Comparison of ENCODE assay signal across 1 cellular context in the genomic region with DNA sequence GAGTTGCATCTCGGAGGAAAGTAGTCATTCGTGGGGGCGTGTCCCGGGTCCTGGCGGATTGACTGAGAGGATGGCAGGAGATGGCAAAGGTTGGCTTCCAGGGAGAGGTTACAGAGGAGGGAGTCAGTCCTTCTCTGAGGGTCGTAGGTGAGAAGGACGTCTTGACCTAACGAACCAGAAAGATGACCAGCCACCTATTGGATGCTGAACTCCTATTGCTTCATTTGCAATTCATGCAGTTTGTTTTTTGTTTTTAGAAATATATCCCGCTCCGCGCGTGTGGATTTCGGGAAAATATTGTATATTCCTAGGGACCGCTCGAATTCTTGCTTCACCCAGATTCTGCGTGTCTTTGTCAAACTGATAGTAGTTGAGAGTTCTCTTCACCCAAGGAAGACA.
TF ChIP-seq lines count a peak whose summit lies in the region.

No MANE protein-coding gene starts in this region.

TF ChIP-seq in IMR-90, 13 proteins besides CTCF, POLR2A, EP300 and RAD21 (continued from another document):
- TF ChIP-seq, protein P1, sequence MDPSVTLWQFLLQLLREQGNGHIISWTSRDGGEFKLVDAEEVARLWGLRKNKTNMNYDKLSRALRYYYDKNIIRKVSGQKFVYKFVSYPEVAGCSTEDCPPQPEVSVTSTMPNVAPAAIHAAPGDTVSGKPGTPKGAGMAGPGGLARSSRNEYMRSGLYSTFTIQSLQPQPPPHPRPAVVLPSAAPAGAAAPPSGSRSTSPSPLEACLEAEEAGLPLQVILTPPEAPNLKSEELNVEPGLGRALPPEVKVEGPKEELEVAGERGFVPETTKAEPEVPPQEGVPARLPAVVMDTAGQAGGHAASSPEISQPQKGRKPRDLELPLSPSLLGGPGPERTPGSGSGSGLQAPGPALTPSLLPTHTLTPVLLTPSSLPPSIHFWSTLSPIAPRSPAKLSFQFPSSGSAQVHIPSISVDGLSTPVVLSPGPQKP (IDR thresholded peaks at IDR 0.05; ENCODE audit: borderline replicate concordance, low read depth, low read length), result no peak
- no peak for TF ChIP-seq MAFK (IDR thresholded peaks at IDR 0.05; ENCODE audit: low read depth, low read length)
- TF ChIP-seq, protein P2, sequence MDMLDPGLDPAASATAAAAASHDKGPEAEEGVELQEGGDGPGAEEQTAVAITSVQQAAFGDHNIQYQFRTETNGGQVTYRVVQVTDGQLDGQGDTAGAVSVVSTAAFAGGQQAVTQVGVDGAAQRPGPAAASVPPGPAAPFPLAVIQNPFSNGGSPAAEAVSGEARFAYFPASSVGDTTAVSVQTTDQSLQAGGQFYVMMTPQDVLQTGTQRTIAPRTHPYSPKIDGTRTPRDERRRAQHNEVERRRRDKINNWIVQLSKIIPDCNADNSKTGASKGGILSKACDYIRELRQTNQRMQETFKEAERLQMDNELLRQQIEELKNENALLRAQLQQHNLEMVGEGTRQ (IDR thresholded peaks at IDR 0.05; ENCODE audit: low read depth, low read length), result no peak
- no peak for TF ChIP-seq MAZ (IDR thresholded peaks at IDR 0.05; ENCODE audit: borderline replicate concordance, low read depth, low read length)
- TF ChIP-seq CHD1 (IDR thresholded peaks at IDR 0.05; ENCODE audit: low read depth, low read length), result peak; percentile 73; the same call in 1 of the 2 replicates
- no peak for TF ChIP-seq FOS (IDR thresholded peaks at IDR 0.05; ENCODE audit: low read depth, low read length)
- TF ChIP-seq RCOR1 (IDR thresholded peaks at IDR 0.05; ENCODE audit: insufficient replicate concordance, low read length), result no peak
